15 cellular contexts compared by ENCODE assay signal in genomic region chr16:30401768-30402425, GRCh38. TPM values are rescaled to one million over a fixed set of nuclear protein-coding genes. Genes with fewer than 3 reads are reported as not detected.
A peak's percentile ranks its signal among the peaks of the same experiment; 100 is the strongest.
DNase-seq lines count a peak whose midpoint lies in the region; ATAC-seq, FAIRE-seq and TF ChIP-seq lines count a peak whose summit lies in the region.
"Had no signal": no experiment of that assay in that cellular context is flagged by ENCODE, and none has a peak within 500 bp of the region (broad histone marks: within the 10 kb centered on the region; RNA-seq: fewer than 3 reads in every experiment).

No MANE protein-coding gene starts in this region.

- H3K27me3 Mint-ChIP-seq in MCF 10A (ENCODE audit: insufficient read depth, unreplicated experiment): peaks cover 11% of the 10 kb centered on the region
- H3K27me3 Mint-ChIP-seq in WTC11 (ENCODE audit: low read depth): peaks cover 21% of the 10 kb centered on the region
- peaks cover 7% of the 10 kb centered on the region for H3K27me3 Mint-ChIP-seq in stimulated activated naive CD8-positive, alpha-beta T cell treated with anti-CD3 and anti-CD28 coated beads, Interleukin-15, amount 100 ng/mL, for 72 hours

- TF ChIP-seq EP300 in HepG2 (IDR thresholded peaks at IDR 0.05; ENCODE audit: low read depth in 2 of 2, low read length in 2 of 2) (peak; percentile 33 to 77; a peak in 2 of 4 replicates), HepG2 (CRISPR knock-in tag; IDR thresholded peaks at IDR 0.05; ENCODE audit: borderline replicate concordance) (peak; percentile 40; the same call in 1 of the 2 replicates)

- H3K27ac ChIP-seq in mammary epithelial cell (ENCODE audit: insufficient read depth, low read depth, low read length) (no peak overlapping the region), HepG2 (ENCODE audit: extremely low read length, insufficient read depth, low read length) (peak overlapping the region; percentile 87)
- H3K27ac ChIP-seq: C4-2B had no signal

- H3K27me3 ChIP-seq in mammary epithelial cell (ENCODE audit: insufficient read depth, low read length) (no peaks in the 10 kb centered on the region), HepG2 (ENCODE audit: control insufficient read depth in 1 of 2, insufficient read depth in 2 of 2, low read length in 2 of 2) (no peaks in the 10 kb centered on the region)

- H3K27ac Mint-ChIP-seq in MCF 10A (ENCODE audit: low read depth, unreplicated experiment) (no peak overlapping the region), WTC11 (peak overlapping the region; percentile 20)
- no peak overlapping the region for H3K27ac Mint-ChIP-seq in stimulated activated naive CD8-positive, alpha-beta T cell treated with anti-CD3 and anti-CD28 coated beads, Interleukin-15, amount 100 ng/mL, for 72 hours

- in situ Hi-C loops in mammary epithelial cell (cut with MboI; ENCODE audit: low sequenced_read_pairs in 2 of 2) (loop anchor here in 1 of 2 donors (25.0 kb wide), 1 partner anchor 315 kb away; the partner anchor contains the start of genes PPP4C, TBX6 and YPEL3), HepG2 (cut with HindIII; ENCODE audit: extremely low pct_ligation_motif_present, low pct_unique_long_range_greater_than_20kb) (no loop called here)

- intact Hi-C loops in MCF 10A (cut with micrococcal nuclease): loop anchor here (10.0 kb wide), 1 partner anchor 307 kb away; the partner anchor contains the start of genes TBX6 and YPEL3
- intact Hi-C loops in mammary epithelial cell (cut with micrococcal nuclease): no loop called here
- intact Hi-C loops in HepG2 (cut with micrococcal nuclease; ENCODE audit: unreplicated experiment): no loop called here

- H3K9me3 Mint-ChIP-seq in MCF 10A (ENCODE audit: unreplicated experiment) (no peaks in the 10 kb centered on the region), WTC11 (no peaks in the 10 kb centered on the region)
- H3K9me3 Mint-ChIP-seq in stimulated activated naive CD8-positive, alpha-beta T cell treated with anti-CD3 and anti-CD28 coated beads, Interleukin-15, amount 100 ng/mL, for 72 hours: no peaks in the 10 kb centered on the region

- H3K4me3 Mint-ChIP-seq in MCF 10A (ENCODE audit: unreplicated experiment) (peak overlapping the region; percentile 70), WTC11 (peak overlapping the region; percentile 89)
- H3K4me3 Mint-ChIP-seq in stimulated activated naive CD8-positive, alpha-beta T cell treated with anti-CD3 and anti-CD28 coated beads, Interleukin-15, amount 100 ng/mL, for 72 hours: peak overlapping the region; percentile 93 to 95

- peak; percentile 54; the same call in 1 of the 2 replicates for TF ChIP-seq RAD21 in HepG2 (CRISPR knock-in tag; IDR thresholded peaks at IDR 0.05)

- H3K9me3 ChIP-seq in mammary epithelial cell (replicated peaks; ENCODE audit: insufficient read depth, low read length) (no peaks in the 10 kb centered on the region), HepG2 (ENCODE audit: low read length) (no peaks in the 10 kb centered on the region)

- H3K4me3 ChIP-seq in mammary epithelial cell (replicated peaks in 1 of 3; ENCODE audit: insufficient read depth in 1 of 3, low read depth in 2 of 3, low read length in 3 of 3) (no peak overlapping the region), HepG2 (replicated peaks in 1 of 3; ENCODE audit: insufficient read depth in 1 of 3, low read depth in 2 of 3, low read length in 3 of 3) (peak overlapping the region in 1 of 3 experiments; percentile 3; a peak in 2 of 6 replicates)

- peaks cover 10% of the 10 kb centered on the region for H3K4me1 ChIP-seq in mammary epithelial cell (ENCODE audit: insufficient read depth, low read length)
- H3K4me1 ChIP-seq in HepG2 (ENCODE audit: insufficient read depth, low read length): peaks cover 46% of the 10 kb centered on the region

- H3K36me3 Mint-ChIP-seq in MCF 10A (ENCODE audit: insufficient read depth, unreplicated experiment) (no peaks in the 10 kb centered on the region), WTC11 (peaks cover 4% of the 10 kb centered on the region)

- H3K79me2 ChIP-seq in mammary epithelial cell (ENCODE audit: insufficient read depth, low read length): peaks cover under 1% of the 10 kb centered on the region
- H3K79me2 ChIP-seq in HepG2 (ENCODE audit: insufficient read depth, low read length): peaks cover 6% of the 10 kb centered on the region

- BruUV-seq in MCF 10A (replicated peaks; lab: Mats Ljungman, UMichigan) (no TSS peak), mammary epithelial cell (replicated peaks; lab: Mats Ljungman, UMichigan) (no TSS peak), HepG2 (replicated peaks; lab: Mats Ljungman, UMichigan) (no TSS peak)

- dilution Hi-C loops in mammary epithelial cell (cut with HindIII; ENCODE audit: low sequenced_read_pairs): loop anchor here (5.0 kb wide), 1 partner anchor 285 kb away; no protein-coding TSS in a partner anchor

- DNase-seq in MCF 10A (ENCODE audit: unreplicated experiment) (no peak), mammary epithelial cell (no peak), WTC11 (ENCODE audit: low spot score) (no peak), HepG2 (ENCODE audit: low spot score) (peak; percentile 97), NCI-H82 treated with DMSO at 0.1 percent for 48 hours (lab: John Stamatoyannopoulos, UW; ENCODE audit: unreplicated experiment) (no peak), SIG-M5 treated with dmso at 0.1 percent for 504 hours (lab: John Stamatoyannopoulos, UW; ENCODE audit: unreplicated experiment) (no peak)
- no peak for DNase-seq in stimulated activated naive CD8-positive, alpha-beta T cell treated with anti-CD3 and anti-CD28 coated beads, Interleukin-15, amount 100 ng/mL, for 72 hours
- DNase-seq: central memory CD4-positive, alpha-beta T cell; erythroblast; hippocampal formation; Kasumi-1; NCI-H345 had no signal

- CTCF ChIA-PET in MCF 10A (lab: Yijun Ruan, JAX): interaction anchor here (1.1 kb wide), 1 partner anchor 8 kb away, joined by 3 read pairs; no protein-coding TSS in a partner anchor
- CTCF ChIA-PET in mammary epithelial cell (lab: Charles Lee; ENCODE audit: low non-redundant PET): no interaction called here
- CTCF ChIA-PET in WTC11 (lab: Charles Lee): interaction anchor here (9.3 kb wide), 1 partner anchor 6 kb away, joined by 97 read pairs; the partner anchor contains the start of gene ZNF771
- CTCF ChIA-PET in HepG2 (lab: Yijun Ruan, JAX; ENCODE audit: low intra/inter-chr PET ratio, low total read pairs): no interaction called here

- ATAC-seq in WTC11 (no peak), HepG2 (peak; percentile 77), GM18511 (IDR thresholded peaks at IDR 0.05; ENCODE audit: unreplicated experiment) (no peak)
- no peak for ATAC-seq in stimulated activated naive CD8-positive, alpha-beta T cell treated with anti-CD3 and anti-CD28 coated beads, Interleukin-15, amount 100 ng/mL, for 72 hours

- peak; percentile 40 to 71; a peak in 3 of 4 replicates for TF ChIP-seq POLR2A in HepG2 (IDR thresholded peaks at IDR 0.05; ENCODE audit: insufficient read depth in 1 of 2, low read depth in 2 of 2, low read length in 2 of 2)

- H3K36me3 ChIP-seq in mammary epithelial cell (ENCODE audit: insufficient read depth, low read length) (no peaks in the 10 kb centered on the region), HepG2 (replicated peaks in 1 of 2; ENCODE audit: control insufficient read depth in 1 of 2, insufficient read depth in 2 of 2, low read length in 2 of 2) (peaks cover 3 to 17% of the 10 kb centered on the region in 2 experiments; a peak in 4 of 5 replicates)

- TF ChIP-seq CTCF in MCF 10A (IDR thresholded peaks at IDR 0.05; ENCODE audit: unreplicated experiment) (no peak), mammary epithelial cell (conservative IDR thresholded peaks at IDR 0.05 in 1 of 2, IDR thresholded peaks at IDR 0.05 in 1 of 2; ENCODE audit: extremely low read depth in 1 of 2, insufficient read depth in 1 of 2, low read depth in 1 of 2, low read length in 2 of 2) (no peak), WTC11 (IDR thresholded peaks at IDR 0.05) (no peak), HepG2 (CRISPR knock-in tag; IDR thresholded peaks at IDR 0.05) (no peak)

- H3K4me2 ChIP-seq in mammary epithelial cell (ENCODE audit: insufficient read depth, low read depth, low read length): no peak overlapping the region
- H3K4me2 ChIP-seq in HepG2 (ENCODE audit: low read depth, low read length): peak overlapping the region; percentile 84

- no peak overlapping the region for H2AFZ ChIP-seq in mammary epithelial cell (ENCODE audit: low read depth, low read length)
- H2AFZ ChIP-seq in HepG2 (ENCODE audit: low read length): no peak overlapping the region

- FAIRE-seq in HepG2 (lab: Jason Lieb, UNC): peak; percentile 77

- WGBS in mammary epithelial cell (ENCODE audit: low coverage, missing lambda C conversion rate): 90% methylated on average over 8 of the region's 8 CpGs
- 31% methylated on average over 8 of the region's 8 CpGs for whole genome bisulfite sequencing in HepG2 (ENCODE audit: low lambda C conversion rate)

- H4K20me1 ChIP-seq in mammary epithelial cell (ENCODE audit: insufficient read depth, low read length) (no peaks in the 10 kb centered on the region), HepG2 (ENCODE audit: insufficient read depth, low read length) (no peaks in the 10 kb centered on the region)

- H3K9ac ChIP-seq in mammary epithelial cell (ENCODE audit: insufficient read depth, low read length) (no peak overlapping the region), HepG2 (ENCODE audit: insufficient read depth, low read depth, low read length) (peak overlapping the region; percentile 52)

- no peaks in the 10 kb centered on the region for H3K4me1 Mint-ChIP-seq in MCF 10A (ENCODE audit: insufficient read depth, unreplicated experiment)
- peaks cover 26% of the 10 kb centered on the region for H3K4me1 Mint-ChIP-seq in WTC11
- peaks cover 50% of the 10 kb centered on the region for H3K4me1 Mint-ChIP-seq in stimulated activated naive CD8-positive, alpha-beta T cell treated with anti-CD3 and anti-CD28 coated beads, Interleukin-15, amount 100 ng/mL, for 72 hours

- POLR2A ChIA-PET in MCF 10A (lab: Yijun Ruan, JAX): interaction anchor here (0.6 kb wide), 1 partner anchor 232 kb away, joined by 3 read pairs; no protein-coding TSS in a partner anchor
- POLR2A ChIA-PET in WTC11 (lab: Charles Lee): no interaction called here
- POLR2A ChIA-PET in HepG2 (lab: Yijun Ruan, JAX): interaction anchor here (0.6 to 3.3 kb wide), 9 partner anchors 8 to 199 kb away, joined by 3 to 14 read pairs (median 4); partner anchors contain the start of genes CD2BP2, DCTPP1 and TBC1D10B

RNA-seq across cellular contexts. Expression of gene ZNF771, which starts 5.5 kb away (rescaled TPM):
- total RNA-seq in MCF 10A (2022) (8.1 and 8.3 TPM in 2 replicates), mammary epithelial cell (1 to 10 TPM; 6.3 to 6.5 TPM), WTC11 (2021) (10.0 to 12.5 TPM (median 11.3 TPM) in 3 replicates), HepG2 (2016; rRNA removed; fragmentation: Illumina TruSeq; extraction: Trizol) (10.9 and 11.8 TPM in 2 replicates)
- polyA plus RNA-seq in mammary epithelial cell (3.3 TPM), HepG2 (2011; rRNA removed) (5.0 and 5.4 TPM in 2 replicates)
- not detected for polyA minus RNA-seq in mammary epithelial cell
- total RNA-seq in HepG2 (2016; cell fraction: cytosol; rRNA removed; fragmentation: Illumina TruSeq; extraction: Trizol; ENCODE audit: low read depth): 8.8 and 9.7 TPM in 2 replicates
- total RNA-seq in HepG2 (2016; cell fraction: insoluble cytoplasmic fraction; rRNA removed; fragmentation: Illumina TruSeq; extraction: Trizol): 9.0 and 10.5 TPM in 2 replicates
- total RNA-seq in HepG2 (2016; cell fraction: membrane; rRNA removed; fragmentation: Illumina TruSeq; extraction: Trizol): 14.5 and 14.9 TPM in 2 replicates
- 5.7 and 6.4 TPM in 2 replicates for total RNA-seq in HepG2 (2016; cell fraction: nucleus; rRNA removed; fragmentation: Illumina TruSeq; extraction: Trizol)
- polyA plus RNA-seq in HepG2 (2011; cell fraction: cytosol; rRNA removed): 6.7 and 15.5 TPM in 2 replicates
- polyA plus RNA-seq in HepG2 (2011; cell fraction: nucleus; rRNA removed): 11.2 and 15.1 TPM in 2 replicates
- 2.3 and 2.7 TPM in 2 replicates for polyA plus RNA-seq in HepG2 (2012)
- polyA plus RNA-seq in HepG2 (2016; cell fraction: cytosol; fragmentation: Illumina TruSeq; extraction: Trizol; ENCODE audit: low read depth): 8.8 and 9.4 TPM in 2 replicates
- 8.3 and 10.8 TPM in 2 replicates for polyA plus RNA-seq in HepG2 (2016; cell fraction: insoluble cytoplasmic fraction; fragmentation: Illumina TruSeq; extraction: Trizol; ENCODE audit: low read depth)
- polyA plus RNA-seq in HepG2 (2016; cell fraction: membrane; fragmentation: Illumina TruSeq; extraction: Trizol; ENCODE audit: low read depth): 10.9 and 11.1 TPM in 2 replicates
- 9.1 and 10.0 TPM in 2 replicates for polyA plus RNA-seq in HepG2 (2016; cell fraction: nucleus; fragmentation: Illumina TruSeq; extraction: Trizol; ENCODE audit: insufficient read depth, low read depth)
- 4.1 and 9.1 TPM in 2 replicates for polyA minus RNA-seq in HepG2 (2011; rRNA and poly(A)+ RNA removed; ENCODE audit: low replicate concordance)
- 4.6 and 5.6 TPM in 2 replicates for polyA minus RNA-seq in HepG2 (2011; cell fraction: cytosol; rRNA and poly(A)+ RNA removed)
- polyA minus RNA-seq in HepG2 (2011; cell fraction: nucleus; rRNA and poly(A)+ RNA removed): 5.3 and 5.4 TPM in 2 replicates

RNA-seq across cellular contexts. Expression of gene ZNF48, which starts 6.7 kb away (rescaled TPM):
- total RNA-seq in MCF 10A (2022): 11.0 and 12.4 TPM in 2 replicates
- 10 to 100 TPM in 1 of 2 donors, 1 to 10 TPM in 1; 8.8 to 17.7 TPM for total RNA-seq in mammary epithelial cell
- 4.7 TPM for polyA plus RNA-seq in mammary epithelial cell
- 17.0 TPM for polyA minus RNA-seq in mammary epithelial cell
- 31.3 to 39.3 TPM (median 32.1 TPM) in 3 replicates for total RNA-seq in WTC11 (2021)
- 10.9 and 12.3 TPM in 2 replicates for total RNA-seq in HepG2 (2016; rRNA removed; fragmentation: Illumina TruSeq; extraction: Trizol)
- total RNA-seq in HepG2 (2016; cell fraction: cytosol; rRNA removed; fragmentation: Illumina TruSeq; extraction: Trizol; ENCODE audit: low read depth): 2.3 and 2.9 TPM in 2 replicates
- total RNA-seq in HepG2 (2016; cell fraction: insoluble cytoplasmic fraction; rRNA removed; fragmentation: Illumina TruSeq; extraction: Trizol): 10.9 and 12.6 TPM in 2 replicates
- 8.8 and 8.9 TPM in 2 replicates for total RNA-seq in HepG2 (2016; cell fraction: membrane; rRNA removed; fragmentation: Illumina TruSeq; extraction: Trizol)
- 5.4 and 7.9 TPM in 2 replicates for total RNA-seq in HepG2 (2016; cell fraction: nucleus; rRNA removed; fragmentation: Illumina TruSeq; extraction: Trizol)
- polyA plus RNA-seq in HepG2 (2011; rRNA removed): 9.9 and 11.7 TPM in 2 replicates
- polyA plus RNA-seq in HepG2 (2011; cell fraction: cytosol; rRNA removed): 7.8 and 10.1 TPM in 2 replicates
- 9.4 and 11.4 TPM in 2 replicates for polyA plus RNA-seq in HepG2 (2011; cell fraction: nucleus; rRNA removed)
- 7.7 and 10.5 TPM in 2 replicates for polyA plus RNA-seq in HepG2 (2012)
- 2.1 and 2.6 TPM in 2 replicates for polyA plus RNA-seq in HepG2 (2016; cell fraction: cytosol; fragmentation: Illumina TruSeq; extraction: Trizol; ENCODE audit: low read depth)
- 11.0 and 11.9 TPM in 2 replicates for polyA plus RNA-seq in HepG2 (2016; cell fraction: insoluble cytoplasmic fraction; fragmentation: Illumina TruSeq; extraction: Trizol; ENCODE audit: low read depth)
- 5.4 and 6.0 TPM in 2 replicates for polyA plus RNA-seq in HepG2 (2016; cell fraction: membrane; fragmentation: Illumina TruSeq; extraction: Trizol; ENCODE audit: low read depth)
- 11.3 and 12.2 TPM in 2 replicates for polyA plus RNA-seq in HepG2 (2016; cell fraction: nucleus; fragmentation: Illumina TruSeq; extraction: Trizol; ENCODE audit: insufficient read depth, low read depth)
- 7.6 and 12.0 TPM in 2 replicates for polyA minus RNA-seq in HepG2 (2011; rRNA and poly(A)+ RNA removed; ENCODE audit: low replicate concordance)
- polyA minus RNA-seq in HepG2 (2011; cell fraction: cytosol; rRNA and poly(A)+ RNA removed): 4.8 and 5.3 TPM in 2 replicates
- 4.1 and 5.0 TPM in 2 replicates for polyA minus RNA-seq in HepG2 (2011; cell fraction: nucleus; rRNA and poly(A)+ RNA removed)

RNA-seq across cellular contexts. Expression of gene SEPTIN1, which starts 19.5 kb away (rescaled TPM):
- total RNA-seq in MCF 10A (2022) (1.3 and 1.7 TPM in 2 replicates), mammary epithelial cell (1 to 10 TPM in 1 of 2 donors, not detected in 1; 2.0 TPM), WTC11 (2021) (2.3 to 2.7 TPM (median 2.6 TPM) in 3 replicates), HepG2 (2016; rRNA removed; fragmentation: Illumina TruSeq; extraction: Trizol) (0.18 and 0.27 TPM in 2 replicates)
- polyA plus RNA-seq in mammary epithelial cell (0.03 TPM), HepG2 (2011; rRNA removed) (0.67 and 0.94 TPM in 2 replicates)
- not detected for polyA minus RNA-seq in mammary epithelial cell
- 0.18 and 0.51 TPM in 2 replicates for total RNA-seq in HepG2 (2016; cell fraction: cytosol; rRNA removed; fragmentation: Illumina TruSeq; extraction: Trizol; ENCODE audit: low read depth)
- total RNA-seq in HepG2 (2016; cell fraction: insoluble cytoplasmic fraction; rRNA removed; fragmentation: Illumina TruSeq; extraction: Trizol): 0.17 and 0.18 TPM in 2 replicates
- 0.28 and 0.68 TPM in 2 replicates for total RNA-seq in HepG2 (2016; cell fraction: membrane; rRNA removed; fragmentation: Illumina TruSeq; extraction: Trizol)
- not detected in 2 replicates for total RNA-seq in HepG2 (2016; cell fraction: nucleus; rRNA removed; fragmentation: Illumina TruSeq; extraction: Trizol)
- 0.56 and 0.76 TPM in 2 replicates for polyA plus RNA-seq in HepG2 (2011; cell fraction: cytosol; rRNA removed)
- polyA plus RNA-seq in HepG2 (2011; cell fraction: nucleus; rRNA removed): 1.0 and 1.3 TPM in 2 replicates
- polyA plus RNA-seq in HepG2 (2012): 1.1 and 1.7 TPM in 2 replicates
- 4.2 and 4.6 TPM in 2 replicates for polyA plus RNA-seq in HepG2 (2016; cell fraction: cytosol; fragmentation: Illumina TruSeq; extraction: Trizol; ENCODE audit: low read depth)
- polyA plus RNA-seq in HepG2 (2016; cell fraction: insoluble cytoplasmic fraction; fragmentation: Illumina TruSeq; extraction: Trizol; ENCODE audit: low read depth): 0.76 and 0.85 TPM in 2 replicates
- polyA plus RNA-seq in HepG2 (2016; cell fraction: membrane; fragmentation: Illumina TruSeq; extraction: Trizol; ENCODE audit: low read depth): 3.3 and 3.8 TPM in 2 replicates
- 0.65 and 1.1 TPM in 2 replicates for polyA plus RNA-seq in HepG2 (2016; cell fraction: nucleus; fragmentation: Illumina TruSeq; extraction: Trizol; ENCODE audit: insufficient read depth, low read depth)
- 0.24 TPM in 1 of 2 replicates, not detected in the other for polyA minus RNA-seq in HepG2 (2011; rRNA and poly(A)+ RNA removed; ENCODE audit: low replicate concordance)
- polyA minus RNA-seq in HepG2 (2011; cell fraction: cytosol; rRNA and poly(A)+ RNA removed): not detected in 2 replicates
- 0.13 TPM in 1 of 2 replicates, not detected in the other for polyA minus RNA-seq in HepG2 (2011; cell fraction: nucleus; rRNA and poly(A)+ RNA removed)

RNA-seq across cellular contexts. Expression of gene MYL11, which starts 27.3 kb away (rescaled TPM):
- total RNA-seq in MCF 10A (2022): 1.2 and 1.6 TPM in 2 replicates
- not detected for total RNA-seq in mammary epithelial cell
- 0.29 TPM for polyA plus RNA-seq in mammary epithelial cell
- not detected for polyA minus RNA-seq in mammary epithelial cell
- 0.80 to 1.3 TPM (median 0.85 TPM) in 3 replicates for total RNA-seq in WTC11 (2021)
- total RNA-seq in HepG2 (2016; rRNA removed; fragmentation: Illumina TruSeq; extraction: Trizol): not detected in 2 replicates
- total RNA-seq in HepG2 (2016; cell fraction: cytosol; rRNA removed; fragmentation: Illumina TruSeq; extraction: Trizol; ENCODE audit: low read depth): not detected in 2 replicates
- total RNA-seq in HepG2 (2016; cell fraction: insoluble cytoplasmic fraction; rRNA removed; fragmentation: Illumina TruSeq; extraction: Trizol): not detected in 2 replicates
- total RNA-seq in HepG2 (2016; cell fraction: membrane; rRNA removed; fragmentation: Illumina TruSeq; extraction: Trizol): 0.62 TPM in 1 of 2 replicates, not detected in the other
- not detected in 2 replicates for total RNA-seq in HepG2 (2016; cell fraction: nucleus; rRNA removed; fragmentation: Illumina TruSeq; extraction: Trizol)
- polyA plus RNA-seq in HepG2 (2011; rRNA removed): not detected in 2 replicates
- not detected in 2 replicates for polyA plus RNA-seq in HepG2 (2011; cell fraction: cytosol; rRNA removed)
- polyA plus RNA-seq in HepG2 (2011; cell fraction: nucleus; rRNA removed): not detected in 2 replicates
- polyA plus RNA-seq in HepG2 (2012): not detected in 2 replicates
- 0.72 and 1.3 TPM in 2 replicates for polyA plus RNA-seq in HepG2 (2016; cell fraction: cytosol; fragmentation: Illumina TruSeq; extraction: Trizol; ENCODE audit: low read depth)
- not detected in 2 replicates for polyA plus RNA-seq in HepG2 (2016; cell fraction: insoluble cytoplasmic fraction; fragmentation: Illumina TruSeq; extraction: Trizol; ENCODE audit: low read depth)
- 0.87 TPM in 1 of 2 replicates, not detected in the other for polyA plus RNA-seq in HepG2 (2016; cell fraction: membrane; fragmentation: Illumina TruSeq; extraction: Trizol; ENCODE audit: low read depth)
- not detected in 2 replicates for polyA plus RNA-seq in HepG2 (2016; cell fraction: nucleus; fragmentation: Illumina TruSeq; extraction: Trizol; ENCODE audit: insufficient read depth, low read depth)
- polyA minus RNA-seq in HepG2 (2011; rRNA and poly(A)+ RNA removed; ENCODE audit: low replicate concordance): not detected in 2 replicates
- polyA minus RNA-seq in HepG2 (2011; cell fraction: cytosol; rRNA and poly(A)+ RNA removed): not detected in 2 replicates
- not detected in 2 replicates for polyA minus RNA-seq in HepG2 (2011; cell fraction: nucleus; rRNA and poly(A)+ RNA removed)
- total RNA-seq: subcutaneous adipose tissue had no signal

RNA-seq across cellular contexts. Expression of gene DCTPP1, which starts 27.9 kb away (rescaled TPM):
- total RNA-seq in MCF 10A (2022): 29.1 and 42.4 TPM in 2 replicates
- total RNA-seq in mammary epithelial cell: 10 to 100 TPM; 23.3 to 72.8 TPM
- polyA plus RNA-seq in mammary epithelial cell: 111 TPM
- 42.4 TPM for polyA minus RNA-seq in mammary epithelial cell
- total RNA-seq in WTC11 (2021): 69.0 to 72.2 TPM (median 70.5 TPM) in 3 replicates
- total RNA-seq in HepG2 (2016; rRNA removed; fragmentation: Illumina TruSeq; extraction: Trizol): 74.4 and 105 TPM in 2 replicates
- 44.2 and 47.1 TPM in 2 replicates for total RNA-seq in HepG2 (2016; cell fraction: cytosol; rRNA removed; fragmentation: Illumina TruSeq; extraction: Trizol; ENCODE audit: low read depth)
- 74.5 and 96.6 TPM in 2 replicates for total RNA-seq in HepG2 (2016; cell fraction: insoluble cytoplasmic fraction; rRNA removed; fragmentation: Illumina TruSeq; extraction: Trizol)
- 77.2 and 80.8 TPM in 2 replicates for total RNA-seq in HepG2 (2016; cell fraction: membrane; rRNA removed; fragmentation: Illumina TruSeq; extraction: Trizol)
- 30.8 and 32.7 TPM in 2 replicates for total RNA-seq in HepG2 (2016; cell fraction: nucleus; rRNA removed; fragmentation: Illumina TruSeq; extraction: Trizol)
- polyA plus RNA-seq in HepG2 (2011; rRNA removed): 52.9 and 54.8 TPM in 2 replicates
- 58.6 and 70.5 TPM in 2 replicates for polyA plus RNA-seq in HepG2 (2011; cell fraction: cytosol; rRNA removed)
- 16.9 and 17.1 TPM in 2 replicates for polyA plus RNA-seq in HepG2 (2011; cell fraction: nucleus; rRNA removed)
- 49.0 and 54.0 TPM in 2 replicates for polyA plus RNA-seq in HepG2 (2012)
- polyA plus RNA-seq in HepG2 (2016; cell fraction: cytosol; fragmentation: Illumina TruSeq; extraction: Trizol; ENCODE audit: low read depth): 63.8 and 69.5 TPM in 2 replicates
- polyA plus RNA-seq in HepG2 (2016; cell fraction: insoluble cytoplasmic fraction; fragmentation: Illumina TruSeq; extraction: Trizol; ENCODE audit: low read depth): 138 and 146 TPM in 2 replicates
- 69.5 and 71.6 TPM in 2 replicates for polyA plus RNA-seq in HepG2 (2016; cell fraction: membrane; fragmentation: Illumina TruSeq; extraction: Trizol; ENCODE audit: low read depth)
- 49.9 and 56.9 TPM in 2 replicates for polyA plus RNA-seq in HepG2 (2016; cell fraction: nucleus; fragmentation: Illumina TruSeq; extraction: Trizol; ENCODE audit: insufficient read depth, low read depth)
- polyA minus RNA-seq in HepG2 (2011; rRNA and poly(A)+ RNA removed; ENCODE audit: low replicate concordance): 36.0 and 50.1 TPM in 2 replicates
- 16.2 and 24.3 TPM in 2 replicates for polyA minus RNA-seq in HepG2 (2011; cell fraction: cytosol; rRNA and poly(A)+ RNA removed)
- polyA minus RNA-seq in HepG2 (2011; cell fraction: nucleus; rRNA and poly(A)+ RNA removed): 5.3 and 7.0 TPM in 2 replicates

Comparison
In these comparisons a context has a peak if more than half of its experiments do, and no peak if none do; other contexts are left out.
1. CTCF ChIA-PET loops: an anchor here in MCF 10A (1.1 kb wide) and WTC11 (9.3 kb wide); none called in mammary epithelial cell and HepG2.